4 cellular contexts compared by ENCODE assay signal in the genomic region with DNA sequence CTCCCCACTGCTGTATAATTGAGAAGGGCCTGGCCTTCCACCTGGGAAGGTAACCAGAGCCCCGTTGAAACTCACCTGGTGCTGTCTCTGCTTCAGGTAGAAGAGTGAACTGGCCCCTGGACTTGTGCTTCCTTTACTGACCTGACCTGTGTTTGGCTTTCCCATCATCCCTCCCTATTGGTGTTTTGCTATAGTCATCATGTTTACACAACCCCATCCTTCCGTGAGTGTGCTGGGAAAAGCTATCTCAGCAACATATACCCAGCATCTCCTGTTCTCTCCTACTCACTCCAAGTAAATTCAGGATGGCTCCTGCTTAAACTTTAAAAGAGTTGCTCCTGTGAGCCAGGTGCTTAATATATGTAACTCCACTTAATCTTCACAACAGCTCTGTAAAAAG.
TF ChIP-seq lines count a peak whose summit lies in the region.

No MANE protein-coding gene starts in this region.

TF ChIP-seq in A549, 52 proteins besides CTCF, POLR2A, EP300 and RAD21:
- TF ChIP-seq RARB (CRISPR knock-in tag; IDR thresholded peaks at IDR 0.05) (no peak), MAFK (IDR thresholded peaks at IDR 0.05; ENCODE audit: partially characterized antibody) (peak; percentile 82)

TF ChIP-seq in HCT116, 20 proteins besides CTCF, POLR2A, EP300 and RAD21:
- TF ChIP-seq ZFX (IDR thresholded peaks at IDR 0.05): no peak
- no peak for TF ChIP-seq EGR1 (IDR thresholded peaks at IDR 0.05; ENCODE audit: low read depth)
- no peak for TF ChIP-seq FOSL1 (IDR thresholded peaks at IDR 0.05; ENCODE audit: low read depth)
- TF ChIP-seq, protein P1, sequence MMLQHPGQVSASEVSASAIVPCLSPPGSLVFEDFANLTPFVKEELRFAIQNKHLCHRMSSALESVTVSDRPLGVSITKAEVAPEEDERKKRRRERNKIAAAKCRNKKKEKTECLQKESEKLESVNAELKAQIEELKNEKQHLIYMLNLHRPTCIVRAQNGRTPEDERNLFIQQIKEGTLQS (IDR thresholded peaks at IDR 0.05): no peak
- no peak for TF ChIP-seq EZH2phosphoT487 (IDR thresholded peaks at IDR 0.05; ENCODE audit: borderline replicate concordance)
- TF ChIP-seq TCF7L2 (IDR thresholded peaks at IDR 0.05; ENCODE audit: borderline replicate concordance, extremely low read depth, insufficient read depth, insufficient read length): no peak
- no peak for TF ChIP-seq ELF1 (IDR thresholded peaks at IDR 0.05; ENCODE audit: borderline replicate concordance, low read depth)
- no peak for TF ChIP-seq JUND (IDR thresholded peaks at IDR 0.05)
- no peak for TF ChIP-seq POLR2AphosphoS5 (IDR thresholded peaks at IDR 0.05; ENCODE audit: low read depth, low read length)
- TF ChIP-seq CBX3 (IDR thresholded peaks at IDR 0.05; ENCODE audit: low read depth): no peak
- TF ChIP-seq, protein P2, sequence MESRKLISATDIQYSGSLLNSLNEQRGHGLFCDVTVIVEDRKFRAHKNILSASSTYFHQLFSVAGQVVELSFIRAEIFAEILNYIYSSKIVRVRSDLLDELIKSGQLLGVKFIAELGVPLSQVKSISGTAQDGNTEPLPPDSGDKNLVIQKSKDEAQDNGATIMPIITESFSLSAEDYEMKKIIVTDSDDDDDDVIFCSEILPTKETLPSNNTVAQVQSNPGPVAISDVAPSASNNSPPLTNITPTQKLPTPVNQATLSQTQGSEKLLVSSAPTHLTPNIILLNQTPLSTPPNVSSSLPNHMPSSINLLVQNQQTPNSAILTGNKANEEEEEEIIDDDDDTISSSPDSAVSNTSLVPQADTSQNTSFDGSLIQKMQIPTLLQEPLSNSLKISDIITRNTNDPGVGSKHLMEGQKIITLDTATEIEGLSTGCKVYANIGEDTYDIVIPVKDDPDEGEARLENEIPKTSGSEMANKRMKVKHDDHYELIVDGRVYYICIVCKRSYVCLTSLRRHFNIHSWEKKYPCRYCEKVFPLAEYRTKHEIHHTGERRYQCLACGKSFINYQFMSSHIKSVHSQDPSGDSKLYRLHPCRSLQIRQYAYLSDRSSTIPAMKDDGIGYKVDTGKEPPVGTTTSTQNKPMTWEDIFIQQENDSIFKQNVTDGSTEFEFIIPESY (IDR thresholded peaks at IDR 0.05; ENCODE audit: extremely low read depth, insufficient replicate concordance, low read length): no peak
- no peak for TF ChIP-seq SP1 (IDR thresholded peaks at IDR 0.05; ENCODE audit: low read depth)
- no peak for TF ChIP-seq EZH2 (IDR thresholded peaks at IDR 0.05)
- TF ChIP-seq, protein P3, sequence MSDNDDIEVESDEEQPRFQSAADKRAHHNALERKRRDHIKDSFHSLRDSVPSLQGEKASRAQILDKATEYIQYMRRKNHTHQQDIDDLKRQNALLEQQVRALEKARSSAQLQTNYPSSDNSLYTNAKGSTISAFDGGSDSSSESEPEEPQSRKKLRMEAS (IDR thresholded peaks at IDR 0.05): no peak
- TF ChIP-seq SIN3A (IDR thresholded peaks at IDR 0.05; ENCODE audit: low read depth): no peak
- no peak for TF ChIP-seq ZNF274 (IDR thresholded peaks at IDR 0.05; ENCODE audit: low read depth, low read length)
- TF ChIP-seq CEBPB (IDR thresholded peaks at IDR 0.05; ENCODE audit: low read depth): no peak
- TF ChIP-seq SRF (IDR thresholded peaks at IDR 0.05; ENCODE audit: low read depth): no peak

TF ChIP-seq in K562, 482 proteins besides CTCF, POLR2A, EP300 and RAD21:
- TF ChIP-seq FOXA3 (CRISPR knock-in tag; conservative IDR thresholded peaks at IDR 0.05 in 1 of 2, IDR thresholded peaks at IDR 0.05 in 1 of 2) (peak in 1 of 2 experiments; percentile 34; a peak in 1 of 4 replicates), MAFG (tag; conservative IDR thresholded peaks at IDR 0.05) (peak; percentile 59), ZNF551 (CRISPR knock-in tag; IDR thresholded peaks at IDR 0.05) (no peak), C11orf30 (IDR thresholded peaks at IDR 0.05; ENCODE audit: low read depth) (peak; percentile 76), KDM5B (IDR thresholded peaks at IDR 0.05; ENCODE audit: insufficient replicate concordance, low read depth, low read length) (no peak), NONO (IDR thresholded peaks at IDR 0.05; ENCODE audit: low read depth in 2 of 2, low read length in 1 of 2) (no peak), MAFF (IDR thresholded peaks at IDR 0.05; ENCODE audit: low read length) (peak; percentile 18; the same call in 1 of the 2 replicates), CCAR2 (IDR thresholded peaks at IDR 0.05; ENCODE audit: low read depth, low read length) (no peak), BRF1 (IDR thresholded peaks at IDR 0.05; ENCODE audit: borderline replicate concordance, extremely low read depth, insufficient read length) (no peak), CBX8 (IDR thresholded peaks at IDR 0.05; ENCODE audit: borderline replicate concordance, extremely low read depth, low read depth, low read length, poor library complexity, severe bottlenecking) (no peak), ZNF584 (CRISPR knock-in tag; IDR thresholded peaks at IDR 0.05; ENCODE audit: low read depth) (no peak), KLF13 (tag; IDR thresholded peaks at IDR 0.05; ENCODE audit: borderline replicate concordance, low read depth) (no peak), TRIM24 (IDR thresholded peaks at IDR 0.05) (no peak), ZNF316 (IDR thresholded peaks at IDR 0.05) (peak; percentile 84), ZBTB8A (IDR thresholded peaks at IDR 0.05; ENCODE audit: partially characterized antibody) (no peak), SRSF1 (IDR thresholded peaks at IDR 0.05; ENCODE audit: low read depth, low read length) (no peak), MAFK (IDR thresholded peaks at IDR 0.05; ENCODE audit: low read length) (peak; percentile 38; the same call in 1 of the 2 replicates), CTBP1 (IDR thresholded peaks at IDR 0.05; ENCODE audit: borderline replicate concordance) (0 out of 2 replicates have a peak, but pooled peaks have one; percentile 15)
- TF ChIP-seq, protein P4, sequence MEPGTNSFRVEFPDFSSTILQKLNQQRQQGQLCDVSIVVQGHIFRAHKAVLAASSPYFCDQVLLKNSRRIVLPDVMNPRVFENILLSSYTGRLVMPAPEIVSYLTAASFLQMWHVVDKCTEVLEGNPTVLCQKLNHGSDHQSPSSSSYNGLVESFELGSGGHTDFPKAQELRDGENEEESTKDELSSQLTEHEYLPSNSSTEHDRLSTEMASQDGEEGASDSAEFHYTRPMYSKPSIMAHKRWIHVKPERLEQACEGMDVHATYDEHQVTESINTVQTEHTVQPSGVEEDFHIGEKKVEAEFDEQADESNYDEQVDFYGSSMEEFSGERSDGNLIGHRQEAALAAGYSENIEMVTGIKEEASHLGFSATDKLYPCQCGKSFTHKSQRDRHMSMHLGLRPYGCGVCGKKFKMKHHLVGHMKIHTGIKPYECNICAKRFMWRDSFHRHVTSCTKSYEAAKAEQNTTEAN (CRISPR knock-in tag; IDR thresholded peaks at IDR 0.05): no peak

TF ChIP-seq in HepG2, 621 proteins besides CTCF, POLR2A, EP300 and RAD21:
- TF ChIP-seq REL (CRISPR knock-in tag; conservative IDR thresholded peaks at IDR 0.05): no peak
- no peak for TF ChIP-seq KLF13 (CRISPR knock-in tag; IDR thresholded peaks at IDR 0.05)
- TF ChIP-seq MAFF (IDR thresholded peaks at IDR 0.05; ENCODE audit: low read depth, low read length): peak; percentile 87
- TF ChIP-seq, protein P5, sequence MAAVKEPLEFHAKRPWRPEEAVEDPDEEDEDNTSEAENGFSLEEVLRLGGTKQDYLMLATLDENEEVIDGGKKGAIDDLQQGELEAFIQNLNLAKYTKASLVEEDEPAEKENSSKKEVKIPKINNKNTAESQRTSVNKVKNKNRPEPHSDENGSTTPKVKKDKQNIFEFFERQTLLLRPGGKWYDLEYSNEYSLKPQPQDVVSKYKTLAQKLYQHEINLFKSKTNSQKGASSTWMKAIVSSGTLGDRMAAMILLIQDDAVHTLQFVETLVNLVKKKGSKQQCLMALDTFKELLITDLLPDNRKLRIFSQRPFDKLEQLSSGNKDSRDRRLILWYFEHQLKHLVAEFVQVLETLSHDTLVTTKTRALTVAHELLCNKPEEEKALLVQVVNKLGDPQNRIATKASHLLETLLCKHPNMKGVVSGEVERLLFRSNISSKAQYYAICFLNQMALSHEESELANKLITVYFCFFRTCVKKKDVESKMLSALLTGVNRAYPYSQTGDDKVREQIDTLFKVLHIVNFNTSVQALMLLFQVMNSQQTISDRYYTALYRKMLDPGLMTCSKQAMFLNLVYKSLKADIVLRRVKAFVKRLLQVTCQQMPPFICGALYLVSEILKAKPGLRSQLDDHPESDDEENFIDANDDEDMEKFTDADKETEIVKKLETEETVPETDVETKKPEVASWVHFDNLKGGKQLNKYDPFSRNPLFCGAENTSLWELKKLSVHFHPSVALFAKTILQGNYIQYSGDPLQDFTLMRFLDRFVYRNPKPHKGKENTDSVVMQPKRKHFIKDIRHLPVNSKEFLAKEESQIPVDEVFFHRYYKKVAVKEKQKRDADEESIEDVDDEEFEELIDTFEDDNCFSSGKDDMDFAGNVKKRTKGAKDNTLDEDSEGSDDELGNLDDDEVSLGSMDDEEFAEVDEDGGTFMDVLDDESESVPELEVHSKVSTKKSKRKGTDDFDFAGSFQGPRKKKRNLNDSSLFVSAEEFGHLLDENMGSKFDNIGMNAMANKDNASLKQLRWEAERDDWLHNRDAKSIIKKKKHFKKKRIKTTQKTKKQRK (IDR thresholded peaks at IDR 0.05; ENCODE audit: low read length): no peak
- TF ChIP-seq, protein P6, sequence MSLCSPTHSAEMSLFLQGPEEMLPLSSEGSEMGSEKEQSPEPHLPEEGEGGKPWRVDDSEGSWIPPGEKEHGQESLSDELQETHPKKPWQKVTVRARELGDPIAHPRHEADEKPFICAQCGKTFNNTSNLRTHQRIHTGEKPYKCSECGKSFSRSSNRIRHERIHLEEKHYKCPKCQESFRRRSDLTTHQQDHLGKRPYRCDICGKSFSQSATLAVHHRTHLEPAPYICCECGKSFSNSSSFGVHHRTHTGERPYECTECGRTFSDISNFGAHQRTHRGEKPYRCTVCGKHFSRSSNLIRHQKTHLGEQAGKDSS (CRISPR knock-in tag; IDR thresholded peaks at IDR 0.05; ENCODE audit: borderline replicate concordance, low read depth): no peak
- TF ChIP-seq HNRNPLL (IDR thresholded peaks at IDR 0.05; ENCODE audit: low read depth, low read length, poor library complexity, severe bottlenecking): no peak
- TF ChIP-seq, protein P7, sequence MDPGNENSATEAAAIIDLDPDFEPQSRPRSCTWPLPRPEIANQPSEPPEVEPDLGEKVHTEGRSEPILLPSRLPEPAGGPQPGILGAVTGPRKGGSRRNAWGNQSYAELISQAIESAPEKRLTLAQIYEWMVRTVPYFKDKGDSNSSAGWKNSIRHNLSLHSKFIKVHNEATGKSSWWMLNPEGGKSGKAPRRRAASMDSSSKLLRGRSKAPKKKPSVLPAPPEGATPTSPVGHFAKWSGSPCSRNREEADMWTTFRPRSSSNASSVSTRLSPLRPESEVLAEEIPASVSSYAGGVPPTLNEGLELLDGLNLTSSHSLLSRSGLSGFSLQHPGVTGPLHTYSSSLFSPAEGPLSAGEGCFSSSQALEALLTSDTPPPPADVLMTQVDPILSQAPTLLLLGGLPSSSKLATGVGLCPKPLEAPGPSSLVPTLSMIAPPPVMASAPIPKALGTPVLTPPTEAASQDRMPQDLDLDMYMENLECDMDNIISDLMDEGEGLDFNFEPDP (CRISPR knock-in tag; conservative IDR thresholded peaks at IDR 0.05): no peak
- TF ChIP-seq MAFK (conservative IDR thresholded peaks at IDR 0.05 in 1 of 2, IDR thresholded peaks at IDR 0.05 in 1 of 2; ENCODE audit: low read length in 2 of 2): peak; percentile 88 to 90
- TF ChIP-seq FOXA3 (CRISPR knock-in tag; IDR thresholded peaks at IDR 0.05): peak; percentile 23; the same call in 1 of the 2 replicates
